Comparison of ENCODE assay signal across 29 cellular contexts in the genomic region with DNA sequence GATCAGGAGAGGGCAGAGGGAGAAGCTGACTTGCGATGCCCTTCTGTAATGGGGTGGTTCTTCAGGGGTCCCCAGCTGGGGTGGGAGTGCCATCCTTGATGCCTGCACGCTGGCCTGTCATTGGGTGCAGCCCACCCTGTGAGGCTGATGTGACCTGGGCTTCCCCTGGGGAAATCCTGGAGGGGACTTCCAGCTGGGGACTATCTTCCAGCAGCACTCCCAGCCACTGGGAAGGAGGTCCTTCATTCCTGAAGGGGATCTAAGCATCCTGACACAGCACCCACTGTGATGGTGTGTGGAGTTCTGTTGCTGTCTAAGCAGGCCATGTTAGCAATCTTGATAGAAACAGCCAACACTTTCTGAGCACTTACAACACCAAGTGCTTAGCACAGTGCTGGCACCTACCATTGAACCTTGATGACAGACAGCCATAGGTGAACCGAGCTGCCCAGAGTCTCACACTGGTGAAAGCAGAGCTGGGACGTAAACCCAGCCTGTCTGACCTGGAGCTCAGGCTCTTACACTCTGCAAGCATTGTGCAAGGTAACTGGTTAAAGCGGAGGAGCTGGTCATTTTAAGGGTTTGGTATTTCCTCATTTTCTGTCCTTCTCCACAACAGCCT.
DNase-seq lines count a peak whose midpoint lies in the region; ATAC-seq, FAIRE-seq and TF ChIP-seq lines count a peak whose summit lies in the region.
"Had no signal": no experiment of that assay in that cellular context is flagged by ENCODE, and none has a peak within 500 bp of the region (broad histone marks: within the 10 kb centered on the region; RNA-seq: fewer than 3 reads in every experiment).

No MANE protein-coding gene starts in this region.

- H2AFZ ChIP-seq in GM12878 (ENCODE audit: control insufficient read depth, low read depth, low read length), result no peak overlapping the region

- no peaks in the 10 kb centered on the region for H3K27me3 ChIP-seq in GM12878 (replicated peaks in 1 of 2; ENCODE audit: control insufficient read depth in 2 of 2, insufficient read depth in 2 of 2, low read length in 1 of 2)
- H3K27me3 ChIP-seq: breast epithelium, colonic mucosa had no signal

- intact Hi-C loops in Right ventricle myocardium superior (cut with DNase I) (no loop called here), Right ventricle myocardium inferior (cut with DNase I) (no loop called here), GM12878 (cut with micrococcal nuclease; ENCODE audit: unreplicated experiment) (no loop called here)

- no peak overlapping the region for H3K9ac ChIP-seq in GM12878 (ENCODE audit: control insufficient read depth, insufficient read depth, low read length)

- H3K4me1 ChIP-seq in GM12878 (ENCODE audit: control insufficient read depth, insufficient read depth, low read length), result peaks cover 39% of the 10 kb centered on the region
- H3K4me1 ChIP-seq: colonic mucosa had no signal

- 61% methylated on average over 4 of the region's 5 CpGs for WGBS in GM12878 (ENCODE audit: insufficient coverage, insufficient replicate concordance, low lambda C conversion rate, missing lambda C conversion rate)

- no peak overlapping the region for H3K4me2 ChIP-seq in GM12878 (ENCODE audit: control insufficient read depth, insufficient read depth)

- FAIRE-seq in HTR-8/SVneo (lab: Jason Lieb, UNC) (peak; percentile 44), GM12878 (lab: Jason Lieb, UNC) (no peak)
- FAIRE-seq: small intestine had no signal

- POLR2A ChIA-PET in GM12878 (lab: Charles Lee), result no interaction called here

- SMC1A ChIA-PET in GM12878 (lab: Charles Lee; ENCODE audit: uncharacterized antibody, unreplicated experiment), result interaction anchor here (0.7 to 2.1 kb wide), 4 partner anchors 9 to 290 kb away, joined by 3 to 7 read pairs (median 4); no protein-coding TSS in a partner anchor

- no peaks in the 10 kb centered on the region; the same call in none of the 2 replicates for H3K79me2 ChIP-seq in GM12878 (ENCODE audit: control insufficient read depth, insufficient read depth, low read length)

- ATAC-seq in Right ventricle myocardium superior (ENCODE audit: poor library complexity) (peak; percentile 28), Right ventricle myocardium inferior (no peak), GM12878 (peak; percentile 49), HG03196 (IDR thresholded peaks at IDR 0.05; ENCODE audit: unreplicated experiment) (no peak)
- ATAC-seq in stimulated activated naive B cell treated with anti-CD40 and anti-IgM and Interleukin-4, amounts not matched to agents 10 μg/mL and 1 μg/mL and 100 μg/mL, for 72 hours (replicated peaks), result no peak
- ATAC-seq: activated CD8-positive, alpha-beta T cell treated with anti-CD3 and anti-CD28 coated beads, Interleukin-2, amount 10 ng/mL, durations not matched to agents 7 days and 5 days had no signal

- no peaks in the 10 kb centered on the region for H3K9me3 Mint-ChIP-seq in stimulated activated naive B cell treated with anti-CD40 and anti-IgM and Interleukin-4, amounts not matched to agents 10 μg/mL and 1 μg/mL and 100 μg/mL, for 72 hours
- H3K9me3 Mint-ChIP-seq: CD4-positive, alpha-beta T cell; HFFc6 had no signal

- peaks cover 32 to 74% of the 10 kb centered on the region in 2 donors for H3K4me1 Mint-ChIP-seq in stimulated activated naive B cell treated with anti-CD40 and anti-IgM and Interleukin-4, amounts not matched to agents 10 μg/mL and 1 μg/mL and 100 μg/mL, for 72 hours

- in situ Hi-C loops in GM12878 (cut with MboI), result no loop called here

- H3K27me3 Mint-ChIP-seq in stimulated activated naive B cell treated with anti-CD40 and anti-IgM and Interleukin-4, amounts not matched to agents 10 μg/mL and 1 μg/mL and 100 μg/mL, for 72 hours, result no peaks in the 10 kb centered on the region
- H3K27me3 Mint-ChIP-seq: CD4-positive, alpha-beta T cell had no signal

- H3K4me3 Mint-ChIP-seq in stimulated activated naive B cell treated with anti-CD40 and anti-IgM and Interleukin-4, amounts not matched to agents 10 μg/mL and 1 μg/mL and 100 μg/mL, for 72 hours, result no peak overlapping the region
- H3K4me3 Mint-ChIP-seq: activated CD8-positive, alpha-beta T cell treated with anti-CD3 and anti-CD28 coated beads, Interleukin-2, amount 10 ng/mL, durations not matched to agents 7 days and 5 days; CD4-positive, alpha-beta T cell; HFFc6 had no signal

- no peak for TF ChIP-seq EP300 in GM12878 (IDR thresholded peaks at IDR 0.05; ENCODE audit: borderline replicate concordance in 1 of 2, control insufficient read depth in 1 of 2, low read depth in 2 of 2, low read length in 2 of 2)

- BruUV-seq in GM12878 (replicated peaks; lab: Mats Ljungman, UMichigan), result no TSS peak

- DNase-seq in Right ventricle myocardium superior, result no peak
- DNase-seq in Right ventricle myocardium inferior (ENCODE audit: missing footprints), result no peak
- DNase-seq in HTR-8/SVneo (ENCODE audit: insufficient read length, low spot score), result no peak
- DNase-seq in GM12878 (ENCODE audit: low read depth, low spot score), result no peak
- no peak for DNase-seq in stimulated activated naive B cell treated with anti-CD40 and anti-IgM and Interleukin-4, amounts not matched to agents 10 μg/mL and 1 μg/mL and 100 μg/mL, for 72 hours
- no peak for DNase-seq in NCI-H2171 treated with DMSO at 0.1 percent for 48 hours (lab: John Stamatoyannopoulos, UW)
- DNase-seq in NCI-H345 treated with DMSO at 0.1 percent for 48 hours (lab: John Stamatoyannopoulos, UW; ENCODE audit: unreplicated experiment), result no peak
- DNase-seq: activated CD4-positive, CD25-positive, alpha-beta regulatory T cell; activated CD8-positive, alpha-beta T cell treated with anti-CD3 and anti-CD28 coated beads, Interleukin-2, amount 10 ng/mL, durations not matched to agents 7 days and 5 days; activated gamma-delta T cell treated with Interleukin-2 at 50 U/mL for 16 hours; activated T-cell treated with anti-CD3 and anti-CD28 coated beads for 4 hours; amniotic stem cell; CD4-positive, alpha-beta T cell; colonic mucosa; effector memory CD4-positive, alpha-beta T cell; erythroblast; head of caudate nucleus; HFFc6; KBM-7; kidney glomerular epithelial cell; NCI-H187; NCI-H226; NCI-H748 treated with DMSO at 0.1 percent for 48 hours; occipital lobe; OCI-M1; small intestine; stimulated activated CD4-positive, alpha-beta T cell treated with anti-CD3 and anti-CD28 coated beads, Interleukin-1b, Interleukin-23, amount 100 ng/mL, for 48 hours had no signal

- no peaks in the 10 kb centered on the region for H4K20me1 ChIP-seq in GM12878 (ENCODE audit: control insufficient read depth, insufficient read depth)

- no peak for TF ChIP-seq CTCF in GM12878 (IDR thresholded peaks at IDR 0.05 in 2 of 3, conservative IDR thresholded peaks at IDR 0.05 in 1 of 3; ENCODE audit: control insufficient read depth in 2 of 3, extremely low read depth in 1 of 3, insufficient read depth in 1 of 3, low read depth in 3 of 3, low read length in 3 of 3)

- H3K36me3 Mint-ChIP-seq in stimulated activated naive B cell treated with anti-CD40 and anti-IgM and Interleukin-4, amounts not matched to agents 10 μg/mL and 1 μg/mL and 100 μg/mL, for 72 hours, result peaks cover 22 to 44% of the 10 kb centered on the region in 2 donors

- RAD21 ChIA-PET in GM12878 (lab: Charles Lee; ENCODE audit: unreplicated experiment), result interaction anchor here (0.9 kb wide), 1 partner anchor 64 kb away, joined by 3 read pairs; no protein-coding TSS in a partner anchor

- H3K36me3 ChIP-seq in GM12878 (ENCODE audit: control insufficient read depth in 2 of 2, insufficient read depth in 2 of 2, low read length in 1 of 2), result peaks cover 11 to 21% of the 10 kb centered on the region in 2 experiments
- H3K36me3 ChIP-seq: breast epithelium, colonic mucosa had no signal

- H3K27ac Mint-ChIP-seq in stimulated activated naive B cell treated with anti-CD40 and anti-IgM and Interleukin-4, amounts not matched to agents 10 μg/mL and 1 μg/mL and 100 μg/mL, for 72 hours, result peak overlapping the region; percentile 31
- H3K27ac Mint-ChIP-seq: activated CD8-positive, alpha-beta T cell treated with anti-CD3 and anti-CD28 coated beads, Interleukin-2, amount 10 ng/mL, durations not matched to agents 7 days and 5 days; CD4-positive, alpha-beta T cell; HFFc6 had no signal

- CTCF ChIA-PET in GM12878 (lab: Yijun Ruan, JAX), result interaction anchor here (1.5 to 1.8 kb wide), 2 partner anchors 19 to 44 kb away, joined by 3 to 6 read pairs; no protein-coding TSS in a partner anchor

- peak; percentile 15; the same call in 1 of the 2 replicates for TF ChIP-seq POLR2A in GM12878 (IDR thresholded peaks at IDR 0.05; ENCODE audit: low read depth, low read length)

- H3K4me3 ChIP-seq in GM12878, result no peak overlapping the region
- H3K4me3 ChIP-seq: breast epithelium, colonic mucosa had no signal

- H3K27ac ChIP-seq in GM12878 (ENCODE audit: control insufficient read depth, insufficient read depth), result peak overlapping the region; percentile 27
- H3K27ac ChIP-seq: colonic mucosa had no signal

- TF ChIP-seq RAD21 in GM12878 (IDR thresholded peaks at IDR 0.05; ENCODE audit: insufficient read depth, low read depth, low read length), result no peak

- H3K9me3 ChIP-seq in GM12878 (replicated peaks; ENCODE audit: control insufficient read depth, insufficient read depth, low read length), result no peaks in the 10 kb centered on the region
- H3K9me3 ChIP-seq: breast epithelium, colonic mucosa had no signal

TF ChIP-seq in GM12878, 131 proteins besides CTCF, POLR2A, EP300 and RAD21 (continues in another document):
- TF ChIP-seq SREBF2 (IDR thresholded peaks at IDR 0.05; ENCODE audit: low read length) (no peak), IKZF1 (conservative IDR thresholded peaks at IDR 0.05) (peak; percentile 57), CREB1 (IDR thresholded peaks at IDR 0.05; ENCODE audit: low read depth) (no peak)

Comparison
In these comparisons a context has a peak if more than half of its experiments do, and no peak if none do; other contexts are left out.
1. ATAC-seq: peak in Right ventricle myocardium superior (single experiment) and GM12878 (single experiment); none in Right ventricle myocardium inferior (single experiment), stimulated activated naive B cell treated with anti-CD40 and anti-IgM and Interleukin-4, amounts not matched to agents 10 μg/mL and 1 μg/mL and 100 μg/mL, for 72 hours (0 of 2) and HG03196 (single experiment).